20 cellular contexts compared by ENCODE assay signal in genomic region chr12:599756-600155, GRCh38.
DNase-seq lines count a peak whose midpoint lies in the region; ATAC-seq and TF ChIP-seq lines count a peak whose summit lies in the region.
"Had no signal": no experiment of that assay in that cellular context is flagged by ENCODE, and none has a peak within 500 bp of the region (broad histone marks: within the 10 kb centered on the region; RNA-seq: fewer than 3 reads in every experiment).

No MANE protein-coding gene starts in this region.

- peaks cover 14% of the 10 kb centered on the region for H3K27me3 Mint-ChIP-seq in HFFc6 (ENCODE audit: insufficient read depth)
- H3K27me3 Mint-ChIP-seq: CD4-positive, CD25-positive, alpha-beta regulatory T cell had no signal

- no peak overlapping the region for H3K27ac ChIP-seq in DND-41 (ENCODE audit: low read length)
- H3K27ac ChIP-seq in SJSA1 = peak overlapping the region; percentile 50
- peak overlapping the region; percentile 31 to 61 (median 49) for H3K27ac ChIP-seq in esophagus squamous epithelium
- H3K27ac ChIP-seq in neuronal stem cell (replicated peaks; ENCODE audit: low read length) = no peak overlapping the region
- no peak overlapping the region for H3K27ac ChIP-seq in upper lobe of right lung
- H3K27ac ChIP-seq: GM23248, KMS-11, Peyer's patch had no signal

- no peaks in the 10 kb centered on the region for H4K20me1 ChIP-seq in DND-41 (ENCODE audit: insufficient read depth, low read length)

- H2AK5ac ChIP-seq in neuronal stem cell (ENCODE audit: low read depth, low read length) = no peak overlapping the region

- H4K8ac ChIP-seq in neuronal stem cell (ENCODE audit: low read depth, low read length) = no peak overlapping the region

- H3K9me3 Mint-ChIP-seq in HFFc6 = no peaks in the 10 kb centered on the region
- H3K9me3 Mint-ChIP-seq: CD4-positive, CD25-positive, alpha-beta regulatory T cell had no signal

- no peak overlapping the region for H3K23ac ChIP-seq in neuronal stem cell (ENCODE audit: low read depth, low read length, poor library complexity)

- no peaks in the 10 kb centered on the region for H3K36me3 ChIP-seq in DND-41 (ENCODE audit: insufficient read depth, low read length)
- H3K36me3 ChIP-seq in SJSA1 = no peaks in the 10 kb centered on the region
- no peaks in the 10 kb centered on the region for H3K36me3 ChIP-seq in esophagus squamous epithelium
- no peaks in the 10 kb centered on the region for H3K36me3 ChIP-seq in neuronal stem cell (replicated peaks in 1 of 2; ENCODE audit: control insufficient read depth in 2 of 2, insufficient read depth in 2 of 2, low read length in 2 of 2)
- no peaks in the 10 kb centered on the region for H3K36me3 ChIP-seq in upper lobe of right lung
- H3K36me3 ChIP-seq: BE2C, Peyer's patch had no signal

- TF ChIP-seq CTCF in DND-41 (IDR thresholded peaks at IDR 0.05; ENCODE audit: borderline replicate concordance, extremely low read depth, low read length, poor library complexity, severe bottlenecking) (no peak), esophagus squamous epithelium (IDR thresholded peaks at IDR 0.05) (no peak), HFFc6 (IDR thresholded peaks at IDR 0.05) (no peak), upper lobe of right lung (IDR thresholded peaks at IDR 0.05) (no peak)

- H3K4me1 Mint-ChIP-seq in HFFc6 (ENCODE audit: low read depth) = no peaks in the 10 kb centered on the region

- H3K9ac ChIP-seq in DND-41 (ENCODE audit: low read depth, low read length) (no peak overlapping the region), neuronal stem cell (ENCODE audit: low read depth, low read length, poor library complexity) (no peak overlapping the region)
- H3K9ac ChIP-seq: GM23248, KMS-11 had no signal

- H3K4me3 Mint-ChIP-seq in HFFc6 = no peak overlapping the region
- H3K4me3 Mint-ChIP-seq: CD4-positive, CD25-positive, alpha-beta regulatory T cell had no signal

- intact Hi-C loops in esophagus squamous epithelium (cut with DNase I) (no loop called here), upper lobe of right lung (cut with DNase I) (no loop called here)

- H3K4me3 ChIP-seq in DND-41 (ENCODE audit: low read depth in 1 of 2, low read length in 2 of 2) (no peak overlapping the region), SJSA1 (no peak overlapping the region), esophagus squamous epithelium (no peak overlapping the region), neuronal stem cell (ENCODE audit: low read length in 2 of 2) (no peak overlapping the region), upper lobe of right lung (no peak overlapping the region)
- H3K4me3 ChIP-seq: GM23248, Peyer's patch had no signal

- H2BK12ac ChIP-seq in neuronal stem cell (ENCODE audit: low read length) = no peak overlapping the region

- H3K79me1 ChIP-seq in neuronal stem cell (ENCODE audit: low read depth, low read length) = no peaks in the 10 kb centered on the region

- peak overlapping the region; percentile 31 for H2BK5ac ChIP-seq in neuronal stem cell (ENCODE audit: low read length)

- WGBS in esophagus squamous epithelium, 2 donors = 32 to 75% methylated on average over 4 to 5 of the region's 13 CpGs
- WGBS in neuronal stem cell (ENCODE audit: extremely low coverage in 2 of 2, insufficient read length in 2 of 2, insufficient replicate concordance in 1 of 2), 2 donors = no CpG with 5 or more reads among the region's 13 CpGs

- TF ChIP-seq POLR2A in esophagus squamous epithelium (IDR thresholded peaks at IDR 0.05) = no peak

- no peak overlapping the region for H3K4ac ChIP-seq in neuronal stem cell (ENCODE audit: low read length)

- H2AFZ ChIP-seq in DND-41 (ENCODE audit: low read depth, low read length) (peak overlapping the region; percentile 16; the same call in 1 of the 2 replicates), neuronal stem cell (ENCODE audit: low read length) (no peak overlapping the region)
- H2AFZ ChIP-seq: GM23248 had no signal

- H4K91ac ChIP-seq in neuronal stem cell (ENCODE audit: low read depth, low read length, poor library complexity) = no peak overlapping the region

- no peak overlapping the region for H2BK120ac ChIP-seq in neuronal stem cell (ENCODE audit: low read depth, low read length)

- no peak overlapping the region for H3K14ac ChIP-seq in neuronal stem cell (ENCODE audit: low read length)

- H3K4me2 ChIP-seq in DND-41 (ENCODE audit: insufficient read depth, low read length) (no peak overlapping the region), neuronal stem cell (ENCODE audit: insufficient read depth, low read length, poor library complexity, severe bottlenecking) (no peak overlapping the region)
- H3K4me2 ChIP-seq: KMS-11 had no signal

- H3K18ac ChIP-seq in neuronal stem cell (ENCODE audit: low read length) = peak overlapping the region; percentile 41

- DNase-seq in DND-41 (no peak), SJSA1 (ENCODE audit: low read depth in 1 of 2, low spot score in 2 of 2) (peak; percentile 56 to 72), esophagus squamous epithelium (lab: John Stamatoyannopoulos, UW) (no peak), neuronal stem cell (ENCODE audit: low spot score) (no peak), HFFc6 (no peak), upper lobe of right lung (no peak)
- no peak for DNase-seq in activated CD8-positive, alpha-beta memory T cell treated with anti-CD3 and anti-CD28 coated beads, Interleukin-2, amount 50 U/mL, for 48 hours
- DNase-seq: BE2C; CD4-positive, CD25-positive, alpha-beta regulatory T cell; GM23248; HCEC 1CT; IMR-90; MV-4-11; NCI-H1105 treated with DMSO at 0.1 percent for 48 hours; NCI-H2081; NCI-H2171 treated with DMSO at 0.1 percent for 48 hours; NCI-H524 treated with DMSO at 0.1 percent for 48 hours; Peyer's patch had no signal

- no peak overlapping the region for H3K27ac Mint-ChIP-seq in HFFc6
- H3K27ac Mint-ChIP-seq: CD4-positive, CD25-positive, alpha-beta regulatory T cell had no signal

- H3K4me1 ChIP-seq in DND-41 (ENCODE audit: insufficient read depth, low read length) (no peaks in the 10 kb centered on the region), SJSA1 (replicated peaks) (peaks cover 52% of the 10 kb centered on the region), esophagus squamous epithelium (peaks cover 7 to 57% (median 9%) of the 10 kb centered on the region in 3 donors), neuronal stem cell (ENCODE audit: control insufficient read depth in 2 of 2, insufficient read depth in 1 of 2, low read depth in 1 of 2, low read length in 2 of 2) (no peaks in the 10 kb centered on the region), upper lobe of right lung (no peaks in the 10 kb centered on the region)
- H3K4me1 ChIP-seq: BE2C, Peyer's patch had no signal

- H3K9me3 ChIP-seq in DND-41 (ENCODE audit: insufficient read depth, low read length, severe bottlenecking) (no peaks in the 10 kb centered on the region), SJSA1 (replicated peaks) (no peaks in the 10 kb centered on the region), esophagus squamous epithelium (no peaks in the 10 kb centered on the region), neuronal stem cell (replicated peaks in 1 of 2; ENCODE audit: control insufficient read depth in 2 of 2, insufficient read depth in 1 of 2, low read depth in 1 of 2, low read length in 2 of 2) (no peaks in the 10 kb centered on the region), upper lobe of right lung (no peaks in the 10 kb centered on the region)
- H3K9me3 ChIP-seq: BE2C, Peyer's patch had no signal

- no peaks in the 10 kb centered on the region for H3K36me3 Mint-ChIP-seq in HFFc6 (ENCODE audit: low read depth)

- H3K27me3 ChIP-seq in DND-41 (ENCODE audit: insufficient read depth, low read length, poor library complexity) = peaks cover 2% of the 10 kb centered on the region
- no peaks in the 10 kb centered on the region for H3K27me3 ChIP-seq in SJSA1 (replicated peaks)
- no peaks in the 10 kb centered on the region for H3K27me3 ChIP-seq in esophagus squamous epithelium
- H3K27me3 ChIP-seq in neuronal stem cell (ENCODE audit: control insufficient read depth in 3 of 3, insufficient read depth in 3 of 3, low read depth in 1 of 3, low read length in 3 of 3) = peaks cover 0 to 7% (median 0%) of the 10 kb centered on the region in 3 experiments
- no peaks in the 10 kb centered on the region for H3K27me3 ChIP-seq in upper lobe of right lung
- H3K27me3 ChIP-seq: BE2C, Peyer's patch had no signal

- ATAC-seq in DND-41 (ENCODE audit: insufficient read depth, low read depth) (no peak), upper lobe of right lung (no peak), HG02678 (IDR thresholded peaks at IDR 0.05; ENCODE audit: unreplicated experiment) (no peak)

- no peaks in the 10 kb centered on the region for H3K79me2 ChIP-seq in DND-41 (ENCODE audit: insufficient read depth, low read length)

- H2BK15ac ChIP-seq in neuronal stem cell (ENCODE audit: low read length) = no peak overlapping the region

Comparison
In these comparisons a context has a peak if more than half of its experiments do, and no peak if none do; other contexts are left out.
1. DNase-seq: peak in SJSA1 (2 of 2); none in DND-41 (single experiment), esophagus squamous epithelium (single experiment), neuronal stem cell (single experiment), HFFc6 (single experiment), activated CD8-positive, alpha-beta memory T cell treated with anti-CD3 and anti-CD28 coated beads, Interleukin-2, amount 50 U/mL, for 48 hours (single experiment) and upper lobe of right lung (single experiment).
2. H3K27ac ChIP-seq: peak in SJSA1 (single experiment) and esophagus squamous epithelium (4 of 4); none in DND-41 (single experiment), neuronal stem cell (single experiment) and upper lobe of right lung (single experiment).